Comparison of ENCODE assay signal across 13 cellular contexts in genomic region chr11:67282155-67282875, GRCh38. TPM values are rescaled to one million over a fixed set of nuclear protein-coding genes. Genes with fewer than 3 reads are reported as not detected.
A peak's percentile ranks its signal among the peaks of the same experiment; 100 is the strongest.
DNase-seq lines count a peak whose midpoint lies in the region; ATAC-seq and TF ChIP-seq lines count a peak whose summit lies in the region.
"Had no signal": no experiment of that assay in that cellular context is flagged by ENCODE, and none has a peak within 500 bp of the region (broad histone marks: within the 10 kb centered on the region; RNA-seq: fewer than 3 reads in every experiment).

No MANE protein-coding gene starts in this region.

- peaks cover 82% of the 10 kb centered on the region for H3K36me3 ChIP-seq in CD4-positive, alpha-beta memory T cell (ENCODE audit: insufficient read depth, low read length)
- H3K36me3 ChIP-seq in KOPT-K1 (ENCODE audit: insufficient read depth, low read length) (peaks cover 97% of the 10 kb centered on the region), osteoblast (ENCODE audit: insufficient read depth, low read length) (peaks cover 68% of the 10 kb centered on the region), uterus (no peaks in the 10 kb centered on the region)

- peaks cover 25% of the 10 kb centered on the region for H3K79me2 ChIP-seq in osteoblast (ENCODE audit: insufficient read depth, low read length)

- H3K4me3 ChIP-seq in CD4-positive, alpha-beta memory T cell (ENCODE audit: low read length in 2 of 2) = no peak overlapping the region
- H3K4me3 ChIP-seq in osteoblast (ENCODE audit: insufficient read depth, low read length) (no peak overlapping the region), uterus (no peak overlapping the region)
- H3K4me3 ChIP-seq: suprapubic skin had no signal

- CTCF ChIA-PET in CD4-positive, alpha-beta memory T cell (lab: Charles Lee; ENCODE audit: partially characterized antibody) = interaction anchor here (0.7 to 1.2 kb wide), 3 partner anchors 11 to 35 kb away, joined by 3 to 6 read pairs (median 3); no protein-coding TSS in a partner anchor

- peak overlapping the region; percentile 16 for H3K27ac ChIP-seq in CD4-positive, alpha-beta memory T cell (ENCODE audit: low read depth, low read length)
- peak overlapping the region; percentile 100 for H3K27ac ChIP-seq in KOPT-K1 (ENCODE audit: low read depth, low read length, poor library complexity, severe bottlenecking)
- H3K27ac ChIP-seq in osteoblast (ENCODE audit: low read depth, low read length) = no peak overlapping the region
- no peak overlapping the region for H3K27ac ChIP-seq in uterus
- H3K27ac ChIP-seq: WERI-Rb-1 had no signal

- no peak for TF ChIP-seq CTCF in chondrocyte (IDR thresholded peaks at IDR 0.05)
- TF ChIP-seq CTCF in osteoblast (IDR thresholded peaks at IDR 0.05; ENCODE audit: extremely low read depth, low read depth, low read length) = no peak
- TF ChIP-seq CTCF in uterus (IDR thresholded peaks at IDR 0.05) = no peak

- intact Hi-C loops in CD4-positive, alpha-beta memory T cell (cut with micrococcal nuclease) = no loop called here
- intact Hi-C loops in uterus (cut with DNase I; ENCODE audit: low total_unique reads) = no loop called here

- H3K4me3 Mint-ChIP-seq in CD4-positive, alpha-beta memory T cell = peak overlapping the region in 2 of 8 donors; percentile 32 to 52
- H3K4me3 Mint-ChIP-seq in chondrocyte (ENCODE audit: unreplicated experiment) = no peak overlapping the region

- peaks cover 22 to 85% (median 36%) of the 10 kb centered on the region in 4 donors for H3K4me1 Mint-ChIP-seq in CD4-positive, alpha-beta memory T cell
- H3K4me1 Mint-ChIP-seq in chondrocyte (ENCODE audit: low read depth) = peaks cover 10% of the 10 kb centered on the region

- TF ChIP-seq POLR2A in uterus (IDR thresholded peaks at IDR 0.05) = no peak

- H4K20me1 ChIP-seq in osteoblast (ENCODE audit: insufficient read depth, low read length) = peaks cover 3% of the 10 kb centered on the region

- no peak for ATAC-seq in GM18861 (IDR thresholded peaks at IDR 0.05; ENCODE audit: unreplicated experiment)

- H3K9me3 Mint-ChIP-seq in CD4-positive, alpha-beta memory T cell = no peaks in the 10 kb centered on the region
- no peaks in the 10 kb centered on the region for H3K9me3 Mint-ChIP-seq in chondrocyte (ENCODE audit: low read depth)

- POLR2A ChIA-PET in CD4-positive, alpha-beta memory T cell (lab: Charles Lee; ENCODE audit: partially characterized antibody) = interaction anchor here (0.9 to 21.8 kb wide), 6 partner anchors 10 to 41 kb away, joined by 3 to 1163 read pairs (median 6); partner anchors contain the start of genes GRK2 and SSH3

- no peak overlapping the region for H2AFZ ChIP-seq in osteoblast (ENCODE audit: low read length)

- H3K4me1 ChIP-seq in CD4-positive, alpha-beta memory T cell (ENCODE audit: insufficient read depth, low read length) = peaks cover 89% of the 10 kb centered on the region
- H3K4me1 ChIP-seq in osteoblast (ENCODE audit: insufficient read depth, low read length) (peaks cover 6% of the 10 kb centered on the region), uterus (peaks cover 0 to 6% of the 10 kb centered on the region in 2 donors)

- no peaks in the 10 kb centered on the region for H3K27me3 Mint-ChIP-seq in CD4-positive, alpha-beta memory T cell
- no peaks in the 10 kb centered on the region for H3K27me3 Mint-ChIP-seq in chondrocyte (ENCODE audit: low read depth)

- H3K27ac Mint-ChIP-seq in CD4-positive, alpha-beta memory T cell = peak overlapping the region in 6 of 7 donors; percentile 32 to 85 (median 84)
- H3K27ac Mint-ChIP-seq in chondrocyte (ENCODE audit: unreplicated experiment) = no peak overlapping the region

- H3K4me2 ChIP-seq in osteoblast (ENCODE audit: insufficient read depth, low read length) = no peak overlapping the region

- peak in 1 of 5 donors; percentile 25 for DNase-seq in CD4-positive, alpha-beta memory T cell
- peak; percentile 76 for DNase-seq in chondrocyte (ENCODE audit: low spot score)
- peak; percentile 73 for DNase-seq in osteoblast (ENCODE audit: insufficient read length, low spot score, missing footprints)
- DNase-seq in uterus = no peak
- DNase-seq in DMS79 treated with DMSO at 0.1 percent for 48 hours (lab: John Stamatoyannopoulos, UW) = no peak
- DNase-seq: activated gamma-delta T cell, NCI-H1417 treated with DMSO at 0.1 percent for 48 hours, NCI-H526, SIG-M5, WERI-Rb-1 had no signal

- H3K36me3 Mint-ChIP-seq in CD4-positive, alpha-beta memory T cell = peaks cover 37 to 56% of the 10 kb centered on the region in 2 donors
- H3K36me3 Mint-ChIP-seq in chondrocyte (ENCODE audit: low read depth) = peaks cover 12% of the 10 kb centered on the region

- H3K27me3 ChIP-seq in CD4-positive, alpha-beta memory T cell (ENCODE audit: insufficient read depth, low read length) = no peaks in the 10 kb centered on the region
- H3K27me3 ChIP-seq in osteoblast (ENCODE audit: insufficient read depth, low read length) = no peaks in the 10 kb centered on the region
- H3K27me3 ChIP-seq in uterus = no peaks in the 10 kb centered on the region
- H3K27me3 ChIP-seq: suprapubic skin had no signal

- no peaks in the 10 kb centered on the region for H3K9me3 ChIP-seq in CD4-positive, alpha-beta memory T cell (ENCODE audit: control insufficient read depth in 1 of 2, low read length in 2 of 2)
- H3K9me3 ChIP-seq in KOPT-K1 (ENCODE audit: insufficient read depth, low read length, poor library complexity, severe bottlenecking) = no peaks in the 10 kb centered on the region
- H3K9me3 ChIP-seq in osteoblast (ENCODE audit: low read depth, low read length) = no peaks in the 10 kb centered on the region
- no peaks in the 10 kb centered on the region for H3K9me3 ChIP-seq in uterus
- H3K9me3 ChIP-seq: suprapubic skin had no signal

RNA-seq across cellular contexts. Expression of gene ANKRD13D, which starts 6.8 kb away (rescaled TPM):
- 100 to 1,000 TPM; 244 to 247 TPM for total RNA-seq in CD4-positive, alpha-beta memory T cell
- polyA plus RNA-seq in CD4-positive, alpha-beta memory T cell = 10 to 100 TPM; 12.0 to 31.3 TPM
- total RNA-seq in chondrocyte = 40.0 to 51.8 TPM (median 47.8 TPM) in 3 replicates
- 33.0 and 34.4 TPM in 2 replicates for total RNA-seq in osteoblast
- total RNA-seq in uterus = 10 to 100 TPM in 3 of 4 donors, 1 to 10 TPM in 1; 7.4 to 63.7 (median 22.5) TPM

RNA-seq across cellular contexts. Expression of gene GRK2, which starts 16.0 kb away (rescaled TPM):
- total RNA-seq in CD4-positive, alpha-beta memory T cell = 100 to 1,000 TPM; 299 to 310 TPM
- polyA plus RNA-seq in CD4-positive, alpha-beta memory T cell = 10 to 100 TPM; 12.8 to 63.7 TPM
- total RNA-seq in chondrocyte (34.0 to 38.3 TPM (median 36.1 TPM) in 3 replicates), osteoblast (21.4 and 23.6 TPM in 2 replicates), uterus (10 to 100 TPM; 25.0 to 93.8 (median 64.2) TPM)

RNA-seq across cellular contexts. Expression of gene SSH3, which starts 21.0 kb away (rescaled TPM):
- total RNA-seq in CD4-positive, alpha-beta memory T cell = 10 to 100 TPM; 22.5 to 26.3 TPM
- 1 to 10 TPM in 1 of 2 donors, under 1 TPM in 1; 0.79 to 6.5 TPM for polyA plus RNA-seq in CD4-positive, alpha-beta memory T cell
- total RNA-seq in chondrocyte (19.8 to 30.0 TPM (median 28.4 TPM) in 3 replicates), osteoblast (13.3 and 25.0 TPM in 2 replicates), uterus (10 to 100 TPM in 3 of 4 donors, 1 to 10 TPM in 1; 7.7 to 48.8 (median 19.1) TPM)

Comparison
In these comparisons a context has a peak if more than half of its experiments do, and no peak if none do; other contexts are left out.
1. DNase-seq: peak in chondrocyte (single experiment) and osteoblast (single experiment); none in uterus (0 of 2) and DMS79 treated with DMSO at 0.1 percent for 48 hours (single experiment).
2. H3K27ac ChIP-seq: peak in CD4-positive, alpha-beta memory T cell (single experiment) and KOPT-K1 (single experiment); none in osteoblast (single experiment) and uterus (0 of 2).